In genomic region chr5:138495351-138495750, GRCh38 we compare ENCODE assay signal across 28 cellular contexts. TPM values are rescaled to one million over a fixed set of nuclear protein-coding genes. Genes with fewer than 3 reads are reported as not detected.
"Had no signal": no experiment of that assay in that cellular context is flagged by ENCODE, and none has a peak within 500 bp of the region (broad histone marks: within the 10 kb centered on the region; RNA-seq: fewer than 3 reads in every experiment).

No MANE protein-coding gene starts in this region.

- H3K9me3 ChIP-seq: colonic mucosa, heart right ventricle, testis, transverse colon had no signal

- H3K36me3 Mint-ChIP-seq: activated naive CD4-positive, alpha-beta T cell treated with anti-CD3 and anti-CD28 coated beads, Interleukin-2, amount 50 U/mL, for 72 hours; memory B cell; naive thymus-derived CD4-positive, alpha-beta T cell; T-cell had no signal

- H3K27ac ChIP-seq: cardiac muscle cell, colonic mucosa, dorsolateral prefrontal cortex, testis, transverse colon, WERI-Rb-1 had no signal

- H3K4me3 ChIP-seq: cardiac muscle cell, colonic mucosa, dorsolateral prefrontal cortex, heart right ventricle, testis, transverse colon had no signal

- DNase-seq: activated CD4-positive, alpha-beta memory T cell treated with anti-CD3 and anti-CD28 coated beads, Interleukin-2, amount 10 ng/mL, durations not matched to agents 7 days and 5 days; activated CD4-positive, alpha-beta T cell treated with anti-CD3 and anti-CD28 coated beads, Interleukin-2, amount 10 ng/mL, durations not matched to agents 24 days and 14 days; activated CD4-positive, CD25-positive, alpha-beta regulatory T cell treated with anti-CD3 and anti-CD28 coated beads, Interleukin-2, amount 50 U/mL, for 72 hours; activated CD8-positive, alpha-beta memory T cell treated with anti-CD3 and anti-CD28 coated beads, Interleukin-2, amount 50 U/mL, for 48 hours; activated T-cell treated with anti-CD3 and anti-CD28 coated beads, Interleukin-2, amount 50 U/mL, for 48 hours; cerebellar nuclear complex; colonic mucosa; dorsolateral prefrontal cortex; effector memory CD4-positive, alpha-beta T cell; foreskin melanocyte; heart right ventricle; midbrain; naive thymus-derived CD4-positive, alpha-beta T cell; occipital lobe; posterior cingulate gyrus; right cardiac atrium; stimulated activated CD4-positive, alpha-beta T cell treated with anti-CD3 and anti-CD28 coated beads, Interleukin-12 subunit alpha, Interleukin-12 subunit beta, amount 100 ng/mL, for 4 hours; stimulated activated CD4-positive, alpha-beta T cell treated with anti-CD3 and anti-CD28 coated beads, Interleukin-4, amount 100 ng/mL, for 1 hour; stimulated activated naive CD8-positive, alpha-beta T cell treated with anti-CD3 and anti-CD28 coated beads, Interleukin-15, Interleukin-2, amounts not matched to agents 100 U/mL and 50 U/mL, for 24 hours; T-cell; testis; transverse colon; WERI-Rb-1 had no signal

- H3K9me3 Mint-ChIP-seq: activated CD4-positive, alpha-beta memory T cell treated with anti-CD3 and anti-CD28 coated beads, Interleukin-2, amount 10 ng/mL, durations not matched to agents 7 days and 5 days; activated CD4-positive, alpha-beta T cell treated with anti-CD3 and anti-CD28 coated beads, Interleukin-2, amount 10 ng/mL, durations not matched to agents 24 days and 14 days; activated naive CD4-positive, alpha-beta T cell treated with anti-CD3 and anti-CD28 coated beads, Interleukin-2, amount 50 U/mL, for 72 hours; activated T-helper 2 cell treated with anti-CD3 and anti-CD28 coated beads, Interferon-gamma antibody, Interleukin-2, Interleukin-4, amounts not matched to agents 10 μg/mL and 5 μg/mL and 100 μg/mL, durations not matched to agents 14 hours and 24 hours and 36 hours; memory B cell; naive thymus-derived CD4-positive, alpha-beta T cell; T-cell; T-helper 2 cell treated with Interferon-gamma antibody and Interleukin-4, amounts not matched to agents 5 μg/mL and 100 μg/mL, for 36 hours had no signal

- H3K27me3 ChIP-seq: cardiac muscle cell, testis had no signal

- H3K4me3 Mint-ChIP-seq: activated CD4-positive, alpha-beta memory T cell treated with anti-CD3 and anti-CD28 coated beads, Interleukin-2, amount 10 ng/mL, durations not matched to agents 7 days and 5 days; activated CD4-positive, alpha-beta T cell treated with anti-CD3 and anti-CD28 coated beads, Interleukin-2, amount 10 ng/mL, durations not matched to agents 24 days and 14 days; memory B cell; T-cell; T-helper 2 cell treated with Interferon-gamma antibody and Interleukin-4, amounts not matched to agents 5 μg/mL and 100 μg/mL, for 36 hours had no signal

- H3K36me3 ChIP-seq: cardiac muscle cell, colonic mucosa, heart right ventricle, transverse colon, WERI-Rb-1 had no signal

- ATAC-seq: activated naive CD4-positive, alpha-beta T cell treated with anti-CD3 and anti-CD28 coated beads, Interleukin-2, amount 50 U/mL, for 72 hours; heart right ventricle; naive thymus-derived CD4-positive, alpha-beta T cell; right cardiac atrium; stimulated activated naive CD8-positive, alpha-beta T cell treated with anti-CD3 and anti-CD28 coated beads, Interleukin-15, Interleukin-2, amounts not matched to agents 100 U/mL and 50 U/mL, for 24 hours; T-cell had no signal

- H3K27ac Mint-ChIP-seq: activated CD4-positive, alpha-beta memory T cell treated with anti-CD3 and anti-CD28 coated beads, Interleukin-2, amount 10 ng/mL, durations not matched to agents 7 days and 5 days; activated CD4-positive, alpha-beta T cell treated with anti-CD3 and anti-CD28 coated beads, Interleukin-2, amount 10 ng/mL, durations not matched to agents 24 days and 14 days; activated naive CD4-positive, alpha-beta T cell treated with anti-CD3 and anti-CD28 coated beads, Interleukin-2, amount 50 U/mL, for 72 hours; activated T-helper 2 cell treated with anti-CD3 and anti-CD28 coated beads, Interferon-gamma antibody, Interleukin-2, Interleukin-4, amounts not matched to agents 10 μg/mL and 5 μg/mL and 100 μg/mL, durations not matched to agents 14 hours and 24 hours and 36 hours; memory B cell; naive thymus-derived CD4-positive, alpha-beta T cell; T-cell; T-helper 2 cell treated with Interferon-gamma antibody and Interleukin-4, amounts not matched to agents 5 μg/mL and 100 μg/mL, for 36 hours had no signal

- H3K4me1 ChIP-seq: colonic mucosa had no signal

RNA-seq across cellular contexts. Expression of gene REEP2, which starts 56.5 kb away (rescaled TPM):
- polyA plus RNA-seq: naive thymus-derived CD4-positive, alpha-beta T cell had no signal
